Comparison of ENCODE assay signal across 17 cellular contexts in the genomic region with DNA sequence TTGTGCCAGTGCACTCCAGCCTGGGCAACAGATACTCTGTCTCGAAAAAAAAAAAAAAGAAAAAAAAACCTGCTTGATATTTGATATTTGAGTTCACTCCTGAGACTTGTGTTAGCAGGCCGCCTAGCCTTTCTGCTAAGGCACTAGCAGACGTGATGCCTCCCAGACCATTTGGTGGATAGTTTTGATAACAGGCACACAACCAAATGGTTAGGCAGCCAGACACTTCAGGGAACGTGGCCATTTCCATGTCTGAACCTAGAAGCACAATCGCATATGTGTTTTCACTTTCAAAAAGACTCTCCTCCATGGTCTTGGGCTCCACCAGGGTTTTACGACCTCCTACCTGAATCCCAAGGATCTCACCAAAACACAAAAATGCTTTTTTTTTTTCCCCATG.
"Had no signal": no experiment of that assay in that cellular context is flagged by ENCODE, and none has a peak within 500 bp of the region (broad histone marks: within the 10 kb centered on the region; RNA-seq: fewer than 3 reads in every experiment).

No MANE protein-coding gene starts in this region.

- DNase-seq: dorsolateral prefrontal cortex; effector CD4-positive, alpha-beta T cell; foreskin fibroblast; heart left ventricle; kidney; left lung; mesenchymal stem cell; naive thymus-derived CD8-positive, alpha-beta T cell; nephron progenitor cell; nucleus accumbens; right cardiac atrium; sigmoid colon; stimulated activated CD4-positive, alpha-beta T cell treated with anti-CD3 and anti-CD28 coated beads, Interleukin-4, amount 100 ng/mL, for 4 hours; upper lobe of left lung had no signal

- ATAC-seq: esophagus mucosa; gastroesophageal sphincter; heart left ventricle; left lung; naive thymus-derived CD8-positive, alpha-beta T cell; right cardiac atrium; stimulated activated memory B cell treated with anti-CD40 and anti-IgM and Interleukin-4, amounts not matched to agents 10 μg/mL and 1 μg/mL and 100 μg/mL, for 72 hours had no signal
